ENCODE assay signal across 8 cellular contexts in the genomic region with DNA sequence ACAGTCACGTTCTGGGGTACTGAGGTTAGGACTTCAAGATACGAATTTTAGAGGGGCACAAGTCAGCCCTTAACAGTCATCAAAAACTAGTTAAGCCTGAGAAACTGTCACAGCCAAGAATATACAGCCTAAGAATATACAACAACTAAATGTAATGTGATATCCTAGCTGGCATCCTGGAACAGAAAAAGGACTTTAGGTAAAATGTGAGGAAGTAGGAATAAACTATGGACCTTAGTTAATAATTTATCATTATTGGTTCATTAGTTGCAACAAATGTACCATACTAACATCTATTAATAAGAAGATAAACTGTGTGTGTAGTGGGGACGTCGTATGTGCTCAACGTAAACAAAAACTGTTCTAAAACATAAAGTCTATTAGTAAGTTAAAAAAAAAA. TPM values are rescaled to one million over a fixed set of nuclear protein-coding genes. Genes with fewer than 3 reads are reported as not detected.
DNase-seq lines count a peak whose midpoint lies in the region; ATAC-seq and TF ChIP-seq lines count a peak whose summit lies in the region.

No MANE protein-coding gene starts in this region.

- H3K27me3 Mint-ChIP-seq in activated CD8-positive, alpha-beta memory T cell treated with anti-CD3 and anti-CD28 coated beads, Interleukin-2, amount 10 ng/mL, durations not matched to agents 7 days and 5 days: no peaks in the 10 kb centered on the region

- no peak for TF ChIP-seq CTCF in adrenal gland (IDR thresholded peaks at IDR 0.05)
- TF ChIP-seq CTCF in right lobe of liver (IDR thresholded peaks at IDR 0.05): no peak
- TF ChIP-seq CTCF in thyroid gland (IDR thresholded peaks at IDR 0.05): no peak

- WGBS in adrenal gland, 4 donors: 33 to 47% (median 42%) methylated on average over 5 of the region's 5 CpGs
- WGBS in right lobe of liver (ENCODE audit: insufficient coverage, low coverage, low lambda C conversion rate, missing lambda C conversion rate): 21% methylated on average over 5 of the region's 5 CpGs
- WGBS in thyroid gland, 2 donors: 57% methylated on average over 5 of the region's 5 CpGs

- peaks cover 29% of the 10 kb centered on the region for H3K36me3 Mint-ChIP-seq in activated CD8-positive, alpha-beta memory T cell treated with anti-CD3 and anti-CD28 coated beads, Interleukin-2, amount 10 ng/mL, durations not matched to agents 7 days and 5 days

- peak overlapping the region; percentile 71 for H3K27ac Mint-ChIP-seq in activated CD8-positive, alpha-beta memory T cell treated with anti-CD3 and anti-CD28 coated beads, Interleukin-2, amount 10 ng/mL, durations not matched to agents 7 days and 5 days

- H3K4me1 Mint-ChIP-seq in activated CD8-positive, alpha-beta memory T cell treated with anti-CD3 and anti-CD28 coated beads, Interleukin-2, amount 10 ng/mL, durations not matched to agents 7 days and 5 days: peaks cover 57% of the 10 kb centered on the region

- H3K36me3 ChIP-seq in adrenal gland (replicated peaks in 1 of 2): no peaks in the 10 kb centered on the region
- H3K36me3 ChIP-seq in right lobe of liver: no peaks in the 10 kb centered on the region
- H3K36me3 ChIP-seq in thyroid gland: no peaks in the 10 kb centered on the region

- CTCF ChIA-PET in activated CD8-positive, alpha-beta memory T cell treated with anti-CD3 and anti-CD28 coated beads, Interleukin-2, amount 10 ng/mL, durations not matched to agents 7 days and 5 days (lab: Charles Lee): interaction anchor here (1.1 to 4.8 kb wide), 4 partner anchors 10 to 97 kb away, joined by 3 to 20 read pairs (median 4); no protein-coding TSS in a partner anchor

- H3K4me3 ChIP-seq in adrenal gland (peak overlapping the region in 3 of 4 donors; percentile 22 to 98 (median 76)), right lobe of liver (peak overlapping the region; percentile 66 to 82 (median 79)), thyroid gland (replicated peaks in 1 of 3) (peak overlapping the region in 2 of 3 donors; percentile 55 to 67)

- peak overlapping the region; percentile 85 for H3K4me3 Mint-ChIP-seq in activated CD8-positive, alpha-beta memory T cell treated with anti-CD3 and anti-CD28 coated beads, Interleukin-2, amount 10 ng/mL, durations not matched to agents 7 days and 5 days

- DNase-seq in activated CD8-positive, alpha-beta memory T cell treated with anti-CD3 and anti-CD28 coated beads, Interleukin-2, amount 10 ng/mL, durations not matched to agents 7 days and 5 days: no peak
- DNase-seq in activated CD8-positive, alpha-beta memory T cell treated with anti-CD3 and anti-CD28 coated beads, Interleukin-2, amount 50 U/mL, for 4 hours: no peak
- no peak for DNase-seq in adrenal gland
- no peak for DNase-seq in right lobe of liver
- no peak for DNase-seq in thyroid gland
- DNase-seq in amniotic stem cell (lab: John Stamatoyannopoulos, UW): no peak
- DNase-seq in NCI-H2029 treated with DMSO at 0.1 percent for 48 hours (lab: John Stamatoyannopoulos, UW): no peak
- no peak for DNase-seq in ureter (ENCODE audit: low spot score)

- H3K27ac ChIP-seq in adrenal gland (peak overlapping the region in 1 of 5 donors; percentile 99), right lobe of liver (peak overlapping the region; percentile 93 to 97 (median 97)), thyroid gland (peak overlapping the region in 2 of 3 donors; percentile 97 to 99)

- H3K9me3 ChIP-seq in adrenal gland (replicated peaks in 1 of 3) (no peaks in the 10 kb centered on the region), right lobe of liver (no peaks in the 10 kb centered on the region), thyroid gland (no peaks in the 10 kb centered on the region)

- no peak for ATAC-seq in activated CD8-positive, alpha-beta memory T cell treated with anti-CD3 and anti-CD28 coated beads, Interleukin-2, amount 10 ng/mL, durations not matched to agents 7 days and 5 days
- no peak for ATAC-seq in right lobe of liver

- intact Hi-C loops in adrenal gland (cut with DNase I) (no loop called here), right lobe of liver (cut with DNase I) (no loop called here), thyroid gland (cut with DNase I) (no loop called here)

- TF ChIP-seq POLR2A in adrenal gland (IDR thresholded peaks at IDR 0.05) (no peak), right lobe of liver (IDR thresholded peaks at IDR 0.05) (no peak), thyroid gland (IDR thresholded peaks at IDR 0.05) (no peak)

- H3K27me3 ChIP-seq in adrenal gland: no peaks in the 10 kb centered on the region
- no peaks in the 10 kb centered on the region for H3K27me3 ChIP-seq in right lobe of liver
- no peaks in the 10 kb centered on the region for H3K27me3 ChIP-seq in thyroid gland

- peaks cover 21 to 66% of the 10 kb centered on the region in 2 donors for H3K4me1 ChIP-seq in adrenal gland (replicated peaks in 1 of 2)
- peaks cover 0 to 46% (median 5%) of the 10 kb centered on the region in 4 donors for H3K4me1 ChIP-seq in right lobe of liver
- H3K4me1 ChIP-seq in thyroid gland: peaks cover 32 to 46% of the 10 kb centered on the region in 2 donors

- no peaks in the 10 kb centered on the region for H3K9me3 Mint-ChIP-seq in activated CD8-positive, alpha-beta memory T cell treated with anti-CD3 and anti-CD28 coated beads, Interleukin-2, amount 10 ng/mL, durations not matched to agents 7 days and 5 days (ENCODE audit: low read depth)

RNA-seq across cellular contexts. Expression of gene PNISR, which starts 1.1 kb away (rescaled TPM):
- 100 to 1,000 TPM; 136 to 162 TPM for total RNA-seq in activated CD8-positive, alpha-beta memory T cell treated with anti-CD3 and anti-CD28 coated beads, Interleukin-2, amount 10 ng/mL, durations not matched to agents 7 days and 5 days
- 100 to 1,000 TPM in 2 of 8 donors, 10 to 100 TPM in 6; 25.6 to 160 (median 82.1) TPM for total RNA-seq in adrenal gland
- polyA plus RNA-seq in adrenal gland: 100 to 1,000 TPM in 1 of 3 donors, 10 to 100 TPM in 2; 73.5 to 161 (median 95.5) TPM
- 10 to 100 TPM; 26.8 to 43.3 (median 33.9) TPM for total RNA-seq in right lobe of liver
- 100 to 1,000 TPM; 183 to 302 (median 241) TPM for total RNA-seq in thyroid gland
- total RNA-seq in ureter: 133 TPM

RNA-seq across cellular contexts. Expression of gene COQ3, which starts 30.0 kb away (rescaled TPM):
- total RNA-seq in activated CD8-positive, alpha-beta memory T cell treated with anti-CD3 and anti-CD28 coated beads, Interleukin-2, amount 10 ng/mL, durations not matched to agents 7 days and 5 days: 10 to 100 TPM; 10.6 to 12.2 TPM
- 10 to 100 TPM in 2 of 8 donors, 1 to 10 TPM in 6; 2.9 to 12.0 (median 9.0) TPM for total RNA-seq in adrenal gland
- polyA plus RNA-seq in adrenal gland: 10 to 100 TPM; 18.8 to 25.8 (median 20.5) TPM
- 1 to 10 TPM; 5.6 to 8.2 (median 6.7) TPM for total RNA-seq in right lobe of liver
- total RNA-seq in thyroid gland: 1 to 10 TPM; 5.2 to 7.0 (median 5.8) TPM
- 10.9 TPM for total RNA-seq in ureter
